In genomic region chr17:53570731-53571130, GRCh38 we compare ENCODE assay signal across 25 cellular contexts.
DNase-seq lines count a peak whose midpoint lies in the region; ATAC-seq and TF ChIP-seq lines count a peak whose summit lies in the region.
"Had no signal": no experiment of that assay in that cellular context is flagged by ENCODE, and none has a peak within 500 bp of the region (broad histone marks: within the 10 kb centered on the region; RNA-seq: fewer than 3 reads in every experiment).

No MANE protein-coding gene starts in this region.

- H3K4me1 Mint-ChIP-seq in Calu3 (ENCODE audit: low read depth, unreplicated experiment) (peaks cover 17% of the 10 kb centered on the region), osteocyte (ENCODE audit: unreplicated experiment) (peaks cover 12% of the 10 kb centered on the region)
- H3K4me1 Mint-ChIP-seq in stimulated activated naive CD8-positive, alpha-beta T cell treated with anti-CD3 and anti-CD28 coated beads, Interleukin-15, amount 100 ng/mL, for 72 hours: no peaks in the 10 kb centered on the region
- H3K4me1 Mint-ChIP-seq: activated naive CD4-positive, alpha-beta T cell treated with anti-CD3 and anti-CD28 coated beads, Interleukin-2, amount 10 ng/mL, durations not matched to agents 7 days and 5 days had no signal

- peak overlapping the region; percentile 70 for H3K27ac Mint-ChIP-seq in Calu3 (ENCODE audit: unreplicated experiment)
- no peak overlapping the region for H3K27ac Mint-ChIP-seq in osteocyte (ENCODE audit: unreplicated experiment)
- no peak overlapping the region for H3K27ac Mint-ChIP-seq in stimulated activated naive CD8-positive, alpha-beta T cell treated with anti-CD3 and anti-CD28 coated beads, Interleukin-15, amount 100 ng/mL, for 72 hours
- H3K27ac Mint-ChIP-seq: activated CD8-positive, alpha-beta T cell treated with anti-CD3 and anti-CD28 coated beads, Interleukin-2, amount 10 ng/mL, durations not matched to agents 7 days and 5 days; activated naive CD4-positive, alpha-beta T cell treated with anti-CD3 and anti-CD28 coated beads, Interleukin-2, amount 10 ng/mL, durations not matched to agents 7 days and 5 days; T-helper 2 cell treated with Interferon-gamma antibody and Interleukin-4, amounts not matched to agents 5 μg/mL and 100 μg/mL, for 36 hours had no signal

- H3F3A ChIP-seq in Loucy (ENCODE audit: low read depth): no peaks in the 10 kb centered on the region

- H4K20me1 ChIP-seq in Loucy (ENCODE audit: insufficient read depth, low read length, poor library complexity, severe bottlenecking) (no peaks in the 10 kb centered on the region), mammary epithelial cell (ENCODE audit: insufficient read depth, low read length) (no peaks in the 10 kb centered on the region), Karpas-422 (ENCODE audit: insufficient read depth, low read depth, low read length) (no peaks in the 10 kb centered on the region)

- H3K4me3 ChIP-seq in Loucy (ENCODE audit: low read length, poor library complexity, severe bottlenecking) (peak overlapping the region; percentile 35), mammary epithelial cell (replicated peaks in 1 of 3; ENCODE audit: insufficient read depth in 1 of 3, low read depth in 2 of 3, low read length in 3 of 3) (peak overlapping the region in 1 of 3 experiments; percentile 36), Karpas-422 (ENCODE audit: low read length) (no peak overlapping the region)
- H3K4me3 ChIP-seq: SK-N-MC, testis had no signal

- H3K79me2 ChIP-seq in Loucy (ENCODE audit: insufficient read depth, low read length) (no peaks in the 10 kb centered on the region), mammary epithelial cell (ENCODE audit: insufficient read depth, low read length) (no peaks in the 10 kb centered on the region), Karpas-422 (ENCODE audit: low read length) (no peaks in the 10 kb centered on the region)

- BruUV-seq in Calu3 (replicated peaks; lab: Mats Ljungman, UMichigan) (no TSS peak), mammary epithelial cell (replicated peaks; lab: Mats Ljungman, UMichigan) (no TSS peak)

- H3K4me2 ChIP-seq in Loucy (ENCODE audit: low read depth, low read length, poor library complexity, severe bottlenecking): peak overlapping the region; percentile 26
- H3K4me2 ChIP-seq in mammary epithelial cell (ENCODE audit: insufficient read depth, low read depth, low read length): peak overlapping the region; percentile 69
- no peak overlapping the region for H3K4me2 ChIP-seq in Karpas-422 (ENCODE audit: low read depth, low read length, poor library complexity, severe bottlenecking)

- no peaks in the 10 kb centered on the region for H3K9me3 ChIP-seq in Loucy (ENCODE audit: insufficient read depth, low read depth, low read length)
- no peaks in the 10 kb centered on the region for H3K9me3 ChIP-seq in mammary epithelial cell (replicated peaks; ENCODE audit: insufficient read depth, low read length)
- peaks cover 15% of the 10 kb centered on the region for H3K9me3 ChIP-seq in Karpas-422 (ENCODE audit: low read length)
- H3K9me3 ChIP-seq: testis had no signal

- H3K27ac ChIP-seq in mammary epithelial cell (ENCODE audit: insufficient read depth, low read depth, low read length) (no peak overlapping the region), Karpas-422 (ENCODE audit: low read length) (no peak overlapping the region)
- H3K27ac ChIP-seq: SK-N-MC, testis had no signal

- dilution Hi-C loops in mammary epithelial cell (cut with HindIII; ENCODE audit: low sequenced_read_pairs): no loop called here

- H3K36me3 Mint-ChIP-seq in Calu3 (ENCODE audit: insufficient read depth, unreplicated experiment) (no peaks in the 10 kb centered on the region), osteocyte (ENCODE audit: unreplicated experiment) (no peaks in the 10 kb centered on the region)
- H3K36me3 Mint-ChIP-seq: activated naive CD4-positive, alpha-beta T cell treated with anti-CD3 and anti-CD28 coated beads, Interleukin-2, amount 10 ng/mL, durations not matched to agents 7 days and 5 days had no signal

- in situ Hi-C loops in mammary epithelial cell (cut with MboI; ENCODE audit: low sequenced_read_pairs in 2 of 2): no loop called here

- H3K9ac ChIP-seq in Loucy (ENCODE audit: low read depth, low read length, poor library complexity, severe bottlenecking) (no peak overlapping the region), mammary epithelial cell (ENCODE audit: insufficient read depth, low read length) (no peak overlapping the region), Karpas-422 (ENCODE audit: low read length) (no peak overlapping the region)

- intact Hi-C loops in Calu3 (cut with micrococcal nuclease; ENCODE audit: unreplicated experiment): no loop called here
- intact Hi-C loops in mammary epithelial cell (cut with micrococcal nuclease): loop anchor here (2.0 kb wide), 1 partner anchor 538 kb away; no protein-coding TSS in a partner anchor

- no peak for ATAC-seq in HG02623 (IDR thresholded peaks at IDR 0.05; ENCODE audit: unreplicated experiment)
- ATAC-seq in stimulated activated naive CD8-positive, alpha-beta T cell treated with anti-CD3 and anti-CD28 coated beads, Interleukin-15, amount 100 ng/mL, for 72 hours: no peak
- ATAC-seq: activated CD8-positive, alpha-beta T cell treated with anti-CD3 and anti-CD28 coated beads, Interleukin-2, amount 10 ng/mL, durations not matched to agents 7 days and 5 days; Panc1; right cardiac atrium had no signal

- TF ChIP-seq CTCF in Calu3 (IDR thresholded peaks at IDR 0.05; ENCODE audit: unreplicated experiment): no peak
- TF ChIP-seq CTCF in Loucy (conservative IDR thresholded peaks at IDR 0.05; ENCODE audit: low read length): no peak
- TF ChIP-seq CTCF in mammary epithelial cell (conservative IDR thresholded peaks at IDR 0.05 in 1 of 2, IDR thresholded peaks at IDR 0.05 in 1 of 2; ENCODE audit: extremely low read depth in 1 of 2, insufficient read depth in 1 of 2, low read depth in 1 of 2, low read length in 2 of 2): no peak
- TF ChIP-seq CTCF in osteocyte (IDR thresholded peaks at IDR 0.05): peak; percentile 39

- H3K27me3 ChIP-seq in Loucy (ENCODE audit: insufficient read depth, low read length, poor library complexity, severe bottlenecking): no peaks in the 10 kb centered on the region
- no peaks in the 10 kb centered on the region for H3K27me3 ChIP-seq in mammary epithelial cell (ENCODE audit: insufficient read depth, low read length)
- H3K27me3 ChIP-seq in Karpas-422 (ENCODE audit: low read length): no peaks in the 10 kb centered on the region
- H3K27me3 ChIP-seq: testis had no signal

- H3K36me3 ChIP-seq in Loucy (ENCODE audit: insufficient read depth, low read length): no peaks in the 10 kb centered on the region
- no peaks in the 10 kb centered on the region for H3K36me3 ChIP-seq in mammary epithelial cell (ENCODE audit: insufficient read depth, low read length)
- no peaks in the 10 kb centered on the region for H3K36me3 ChIP-seq in Karpas-422 (ENCODE audit: insufficient read depth, low read length)

- H3K9me3 Mint-ChIP-seq in Calu3 (ENCODE audit: low read depth, unreplicated experiment) (no peaks in the 10 kb centered on the region), osteocyte (ENCODE audit: unreplicated experiment) (no peaks in the 10 kb centered on the region)
- H3K9me3 Mint-ChIP-seq in stimulated activated naive CD8-positive, alpha-beta T cell treated with anti-CD3 and anti-CD28 coated beads, Interleukin-15, amount 100 ng/mL, for 72 hours: peaks cover 0 to 10% of the 10 kb centered on the region in 2 donors

- CTCF ChIA-PET in Calu3 (lab: Charles Lee): interaction anchor here (0.5 kb wide), 1 partner anchor 62 kb away, joined by 9 read pairs; no protein-coding TSS in a partner anchor
- CTCF ChIA-PET in mammary epithelial cell (lab: Charles Lee; ENCODE audit: low non-redundant PET): interaction anchor here (0.6 kb wide), 1 partner anchor 535 kb away, joined by 3 read pairs; no protein-coding TSS in a partner anchor

- no peaks in the 10 kb centered on the region for H3K27me3 Mint-ChIP-seq in Calu3 (ENCODE audit: unreplicated experiment)
- no peaks in the 10 kb centered on the region for H3K27me3 Mint-ChIP-seq in osteocyte (ENCODE audit: unreplicated experiment)
- H3K27me3 Mint-ChIP-seq in stimulated activated naive CD8-positive, alpha-beta T cell treated with anti-CD3 and anti-CD28 coated beads, Interleukin-15, amount 100 ng/mL, for 72 hours: no peaks in the 10 kb centered on the region
- H3K27me3 Mint-ChIP-seq: activated naive CD4-positive, alpha-beta T cell treated with anti-CD3 and anti-CD28 coated beads, Interleukin-2, amount 10 ng/mL, durations not matched to agents 7 days and 5 days had no signal

- H3K9me2 ChIP-seq in Loucy (replicated peaks; ENCODE audit: low read depth, low read length): no peaks in the 10 kb centered on the region
- H3K9me2 ChIP-seq in Karpas-422 (replicated peaks; ENCODE audit: insufficient read depth, low read length): no peaks in the 10 kb centered on the region

- H2AFZ ChIP-seq in Loucy (ENCODE audit: low read length) (no peak overlapping the region), mammary epithelial cell (ENCODE audit: low read depth, low read length) (peak overlapping the region; percentile 81), Karpas-422 (ENCODE audit: low read length) (no peak overlapping the region)

- H3K4me1 ChIP-seq in Loucy (ENCODE audit: insufficient read depth, low read length, poor library complexity, severe bottlenecking): no peaks in the 10 kb centered on the region
- no peaks in the 10 kb centered on the region for H3K4me1 ChIP-seq in mammary epithelial cell (ENCODE audit: insufficient read depth, low read length)
- no peaks in the 10 kb centered on the region for H3K4me1 ChIP-seq in Karpas-422 (ENCODE audit: low read length)
- H3K4me1 ChIP-seq: testis had no signal

- H3K4me3 Mint-ChIP-seq in Calu3 (ENCODE audit: low read depth, unreplicated experiment) (peak overlapping the region; percentile 51), osteocyte (ENCODE audit: unreplicated experiment) (peak overlapping the region; percentile 8)
- no peak overlapping the region for H3K4me3 Mint-ChIP-seq in stimulated activated naive CD8-positive, alpha-beta T cell treated with anti-CD3 and anti-CD28 coated beads, Interleukin-15, amount 100 ng/mL, for 72 hours
- H3K4me3 Mint-ChIP-seq: activated CD8-positive, alpha-beta T cell treated with anti-CD3 and anti-CD28 coated beads, Interleukin-2, amount 10 ng/mL, durations not matched to agents 7 days and 5 days; activated naive CD4-positive, alpha-beta T cell treated with anti-CD3 and anti-CD28 coated beads, Interleukin-2, amount 10 ng/mL, durations not matched to agents 7 days and 5 days; T-helper 2 cell treated with Interferon-gamma antibody and Interleukin-4, amounts not matched to agents 5 μg/mL and 100 μg/mL, for 36 hours had no signal

- DNase-seq in Calu3: no peak
- no peak for DNase-seq in mammary epithelial cell
- DNase-seq in osteocyte (ENCODE audit: extremely low spot score, unreplicated experiment): no peak
- no peak for DNase-seq in Karpas-422
- DNase-seq in stimulated activated naive CD8-positive, alpha-beta T cell treated with anti-CD3 and anti-CD28 coated beads, Interleukin-15, amount 100 ng/mL, for 72 hours: no peak
- DNase-seq: activated CD4-positive, CD25-positive, alpha-beta regulatory T cell; activated CD8-positive, alpha-beta T cell treated with anti-CD3 and anti-CD28 coated beads, Interleukin-2, amount 10 ng/mL, durations not matched to agents 7 days and 5 days; activated naive CD4-positive, alpha-beta T cell treated with anti-CD3 and anti-CD28 coated beads, Interleukin-2, amount 10 ng/mL, durations not matched to agents 7 days and 5 days; activated T-cell treated with anti-CD3 and anti-CD28 coated beads, Interleukin-2, amount 50 U/mL, for 1 hour; central memory CD4-positive, alpha-beta T cell; erythroblast; foreskin melanocyte; hypothalamus; islet precursor cell; NCI-H187; NCI-H2227 treated with DMSO at 0.1 percent for 48 hours; NCI-H774; right cardiac atrium; stimulated activated CD4-positive, alpha-beta T cell treated with anti-CD3 and anti-CD28 coated beads, Interleukin-15, amount 100 ng/mL, for 24 hours; testis had no signal

Comparison
In these comparisons a context has a peak if more than half of its experiments do, and no peak if none do; other contexts are left out.
1. H3K4me3 Mint-ChIP-seq: peak in Calu3 (single experiment) and osteocyte (single experiment); none in stimulated activated naive CD8-positive, alpha-beta T cell treated with anti-CD3 and anti-CD28 coated beads, Interleukin-15, amount 100 ng/mL, for 72 hours (0 of 2).